Comparison of ENCODE assay signal across 23 cellular contexts in genomic region chr16:89145406-89146161, GRCh38. TPM values are rescaled to one million over a fixed set of nuclear protein-coding genes. Genes with fewer than 3 reads are reported as not detected.
A peak's percentile ranks its signal among the peaks of the same experiment; 100 is the strongest.
DNase-seq lines count a peak whose midpoint lies in the region; ATAC-seq, FAIRE-seq and TF ChIP-seq lines count a peak whose summit lies in the region.
"Had no signal": no experiment of that assay in that cellular context is flagged by ENCODE, and none has a peak within 500 bp of the region (broad histone marks: within the 10 kb centered on the region; RNA-seq: fewer than 3 reads in every experiment).

No MANE protein-coding gene starts in this region.

- no peaks in the 10 kb centered on the region for H3K9me3 ChIP-seq in BE2C
- H3K9me3 ChIP-seq in RWPE2 (ENCODE audit: severe bottlenecking): no peaks in the 10 kb centered on the region
- H3K9me3 ChIP-seq in HepG2 (ENCODE audit: low read length): peaks cover 5% of the 10 kb centered on the region; the same call in 1 of the 2 replicates
- H3K9me3 ChIP-seq in osteoblast (ENCODE audit: low read depth, low read length): no peaks in the 10 kb centered on the region

- BruUV-seq in HepG2 (replicated peaks; lab: Mats Ljungman, UMichigan): no TSS peak

- H3K27ac ChIP-seq in RWPE2 (ENCODE audit: poor library complexity, severe bottlenecking): no peak overlapping the region
- H3K27ac ChIP-seq in HepG2 (ENCODE audit: extremely low read length, insufficient read depth, low read length): no peak overlapping the region
- no peak overlapping the region for H3K27ac ChIP-seq in osteoblast (ENCODE audit: low read depth, low read length)
- H3K27ac ChIP-seq: BLaER1 treated with 17β-estradiol and CSF1 and Interleukin-3, amounts not matched to agents 10 nM and 100 nM; GM23248 had no signal

- in situ Hi-C loops in HepG2 (cut with HindIII; ENCODE audit: extremely low pct_ligation_motif_present, low pct_unique_long_range_greater_than_20kb): no loop called here

- TF ChIP-seq POLR2A in HepG2 (IDR thresholded peaks at IDR 0.05; ENCODE audit: insufficient read depth in 1 of 2, low read depth in 2 of 2, low read length in 2 of 2): no peak

- no peak for TF ChIP-seq RAD21 in HepG2 (CRISPR knock-in tag; IDR thresholded peaks at IDR 0.05)

- no peak for FAIRE-seq in HepG2 (lab: Jason Lieb, UNC)
- FAIRE-seq: D721Med, G401.6, GM12892, H54 had no signal

- no peaks in the 10 kb centered on the region for H4K20me1 ChIP-seq in HepG2 (ENCODE audit: insufficient read depth, low read length)
- H4K20me1 ChIP-seq in osteoblast (ENCODE audit: insufficient read depth, low read length): peaks cover 9% of the 10 kb centered on the region

- DNase-seq in BE2C (peak; percentile 7), RWPE2 (ENCODE audit: low spot score) (peak; percentile 67), HepG2 (ENCODE audit: low spot score) (no peak), osteoblast (ENCODE audit: insufficient read length, low spot score, missing footprints) (peak; percentile 54), COLO829 (ENCODE audit: low spot score) (no peak), putamen (ENCODE audit: low spot score) (no peak)
- DNase-seq in stimulated activated CD4-positive, alpha-beta T cell treated with anti-CD3 and anti-CD28 coated beads, Interleukin-2, amount 100 ng/mL, for 48 hours: no peak
- DNase-seq: 8988T; AML-193; CD4-positive, alpha-beta memory T cell; COR-L47; DMS153; DMS79 treated with DMSO at 0.1 percent for 48 hours; EL; GM23248 had no signal

- CTCF ChIA-PET in HepG2 (lab: Yijun Ruan, JAX; ENCODE audit: low intra/inter-chr PET ratio, low total read pairs): no interaction called here

- ATAC-seq in RWPE2 (ENCODE audit: low read depth): no peak
- ATAC-seq in HepG2: no peak
- ATAC-seq in GM18520 (IDR thresholded peaks at IDR 0.05; ENCODE audit: unreplicated experiment): no peak
- ATAC-seq: HCT116 had no signal

- TF ChIP-seq EP300 in HepG2 (IDR thresholded peaks at IDR 0.05; ENCODE audit: low read depth in 2 of 2, low read length in 2 of 2) (no peak), HepG2 (CRISPR knock-in tag; IDR thresholded peaks at IDR 0.05; ENCODE audit: borderline replicate concordance) (no peak)

- intact Hi-C loops in HepG2 (cut with micrococcal nuclease; ENCODE audit: unreplicated experiment): no loop called here

- H3K27me3 ChIP-seq in BE2C (no peaks in the 10 kb centered on the region), RWPE2 (ENCODE audit: insufficient read depth, poor library complexity, severe bottlenecking) (no peaks in the 10 kb centered on the region), HepG2 (ENCODE audit: control insufficient read depth in 1 of 2, insufficient read depth in 2 of 2, low read length in 2 of 2) (no peaks in the 10 kb centered on the region), osteoblast (ENCODE audit: insufficient read depth, low read length) (no peaks in the 10 kb centered on the region)
- H3K27me3 ChIP-seq: BLaER1 treated with 17β-estradiol and CSF1 and Interleukin-3, amounts not matched to agents 10 nM and 100 nM had no signal

- H3K4me2 ChIP-seq in HepG2 (ENCODE audit: low read depth, low read length): no peak overlapping the region
- no peak overlapping the region for H3K4me2 ChIP-seq in osteoblast (ENCODE audit: insufficient read depth, low read length)
- H3K4me2 ChIP-seq: BLaER1 treated with 17β-estradiol and CSF1 and Interleukin-3, amounts not matched to agents 10 nM and 100 nM had no signal

- TF ChIP-seq CTCF in BE2C (IDR thresholded peaks at IDR 0.05; ENCODE audit: low read depth, low read length): no peak
- TF ChIP-seq CTCF in RWPE2 (IDR thresholded peaks at IDR 0.05; ENCODE audit: poor library complexity, severe bottlenecking): no peak
- TF ChIP-seq CTCF in HepG2 (CRISPR knock-in tag; IDR thresholded peaks at IDR 0.05): no peak
- TF ChIP-seq CTCF in osteoblast (IDR thresholded peaks at IDR 0.05; ENCODE audit: extremely low read depth, low read depth, low read length): no peak

- no peak overlapping the region for H3K9ac ChIP-seq in HepG2 (ENCODE audit: insufficient read depth, low read depth, low read length)
- H3K9ac ChIP-seq: BLaER1 treated with 17β-estradiol and CSF1 and Interleukin-3, amounts not matched to agents 10 nM and 100 nM; GM23248 had no signal

- POLR2A ChIA-PET in HepG2 (lab: Yijun Ruan, JAX): no interaction called here

- 97% methylated on average over 13 of the region's 25 CpGs for WGBS in HepG2 (ENCODE audit: low lambda C conversion rate)

- H3K79me2 ChIP-seq in HepG2 (ENCODE audit: insufficient read depth, low read length): no peaks in the 10 kb centered on the region
- H3K79me2 ChIP-seq in osteoblast (ENCODE audit: insufficient read depth, low read length): no peaks in the 10 kb centered on the region

- H3K36me3 ChIP-seq in BE2C (peaks cover 25% of the 10 kb centered on the region), RWPE2 (ENCODE audit: low read depth) (peaks cover 24% of the 10 kb centered on the region), HepG2 (replicated peaks in 1 of 2; ENCODE audit: control insufficient read depth in 1 of 2, insufficient read depth in 2 of 2, low read length in 2 of 2) (peaks cover 10 to 34% of the 10 kb centered on the region in 2 experiments; a peak in 4 of 5 replicates), osteoblast (ENCODE audit: insufficient read depth, low read length) (peaks cover 21% of the 10 kb centered on the region)

- H2AFZ ChIP-seq in HepG2 (ENCODE audit: low read length) (no peak overlapping the region), osteoblast (ENCODE audit: low read length) (no peak overlapping the region)
- H2AFZ ChIP-seq: GM23248 had no signal

- H3K4me1 ChIP-seq in BE2C (peaks cover 6% of the 10 kb centered on the region), RWPE2 (ENCODE audit: insufficient read depth, poor library complexity, severe bottlenecking) (peaks cover 4% of the 10 kb centered on the region), HepG2 (ENCODE audit: insufficient read depth, low read length) (no peaks in the 10 kb centered on the region), osteoblast (ENCODE audit: insufficient read depth, low read length) (no peaks in the 10 kb centered on the region)

- H3K4me3 ChIP-seq in BE2C (ENCODE audit: low read depth, low read length) (no peak overlapping the region), RWPE2 (ENCODE audit: severe bottlenecking) (no peak overlapping the region), HepG2 (replicated peaks in 1 of 3; ENCODE audit: insufficient read depth in 1 of 3, low read depth in 2 of 3, low read length in 3 of 3) (no peak overlapping the region), osteoblast (ENCODE audit: insufficient read depth, low read length) (no peak overlapping the region)
- H3K4me3 ChIP-seq: GM23248 had no signal

RNA-seq across cellular contexts. Expression of gene CDH15, which starts 26.0 kb away (rescaled TPM):
- polyA plus RNA-seq in BE2C (2012; ENCODE audit: insufficient read depth, insufficient read length, low read depth): not detected
- total RNA-seq in HepG2 (2016; rRNA removed; fragmentation: Illumina TruSeq; extraction: Trizol) (1.4 and 2.2 TPM in 2 replicates), osteoblast (1.5 and 2.2 TPM in 2 replicates)
- 2.8 and 2.9 TPM in 2 replicates for total RNA-seq in HepG2 (2016; cell fraction: cytosol; rRNA removed; fragmentation: Illumina TruSeq; extraction: Trizol; ENCODE audit: low read depth)
- total RNA-seq in HepG2 (2016; cell fraction: insoluble cytoplasmic fraction; rRNA removed; fragmentation: Illumina TruSeq; extraction: Trizol): 1.4 and 2.2 TPM in 2 replicates
- total RNA-seq in HepG2 (2016; cell fraction: membrane; rRNA removed; fragmentation: Illumina TruSeq; extraction: Trizol): 3.6 and 3.7 TPM in 2 replicates
- 1.6 and 1.8 TPM in 2 replicates for total RNA-seq in HepG2 (2016; cell fraction: nucleus; rRNA removed; fragmentation: Illumina TruSeq; extraction: Trizol)
- polyA plus RNA-seq in HepG2 (2011; rRNA removed): 0.69 and 0.74 TPM in 2 replicates
- 0.37 and 1.2 TPM in 2 replicates for polyA plus RNA-seq in HepG2 (2011; cell fraction: cytosol; rRNA removed)
- polyA plus RNA-seq in HepG2 (2011; cell fraction: nucleus; rRNA removed): 1.6 and 2.1 TPM in 2 replicates
- polyA plus RNA-seq in HepG2 (2012): 0.61 and 0.90 TPM in 2 replicates
- polyA plus RNA-seq in HepG2 (2016; cell fraction: cytosol; fragmentation: Illumina TruSeq; extraction: Trizol; ENCODE audit: low read depth): 3.5 and 3.8 TPM in 2 replicates
- 1.7 and 2.3 TPM in 2 replicates for polyA plus RNA-seq in HepG2 (2016; cell fraction: insoluble cytoplasmic fraction; fragmentation: Illumina TruSeq; extraction: Trizol; ENCODE audit: low read depth)
- 3.3 and 4.1 TPM in 2 replicates for polyA plus RNA-seq in HepG2 (2016; cell fraction: membrane; fragmentation: Illumina TruSeq; extraction: Trizol; ENCODE audit: low read depth)
- 3.3 and 3.4 TPM in 2 replicates for polyA plus RNA-seq in HepG2 (2016; cell fraction: nucleus; fragmentation: Illumina TruSeq; extraction: Trizol; ENCODE audit: insufficient read depth, low read depth)
- 0.62 TPM in 1 of 2 replicates, not detected in the other for polyA minus RNA-seq in HepG2 (2011; rRNA and poly(A)+ RNA removed; ENCODE audit: low replicate concordance)
- polyA minus RNA-seq in HepG2 (2011; cell fraction: cytosol; rRNA and poly(A)+ RNA removed): 0.40 and 0.62 TPM in 2 replicates
- polyA minus RNA-seq in HepG2 (2011; cell fraction: nucleus; rRNA and poly(A)+ RNA removed): 0.39 TPM in 1 of 2 replicates, not detected in the other
- total RNA-seq: CD4-positive, alpha-beta memory T cell; GM23248 had no signal
- polyA plus RNA-seq: CD4-positive, alpha-beta memory T cell; IgD-negative memory B cell had no signal

RNA-seq across cellular contexts. Expression of gene ACSF3, which starts 51.9 kb away (rescaled TPM):
- polyA plus RNA-seq in BE2C (2012; ENCODE audit: insufficient read depth, insufficient read length, low read depth): 27.6 TPM
- 23.5 and 30.6 TPM in 2 replicates for total RNA-seq in HepG2 (2016; rRNA removed; fragmentation: Illumina TruSeq; extraction: Trizol)
- total RNA-seq in HepG2 (2016; cell fraction: cytosol; rRNA removed; fragmentation: Illumina TruSeq; extraction: Trizol; ENCODE audit: low read depth): 13.8 and 14.5 TPM in 2 replicates
- 22.1 and 29.1 TPM in 2 replicates for total RNA-seq in HepG2 (2016; cell fraction: insoluble cytoplasmic fraction; rRNA removed; fragmentation: Illumina TruSeq; extraction: Trizol)
- 23.0 and 24.3 TPM in 2 replicates for total RNA-seq in HepG2 (2016; cell fraction: membrane; rRNA removed; fragmentation: Illumina TruSeq; extraction: Trizol)
- 19.3 and 21.6 TPM in 2 replicates for total RNA-seq in HepG2 (2016; cell fraction: nucleus; rRNA removed; fragmentation: Illumina TruSeq; extraction: Trizol)
- polyA plus RNA-seq in HepG2 (2011; rRNA removed): 14.9 and 16.5 TPM in 2 replicates
- 11.3 and 15.5 TPM in 2 replicates for polyA plus RNA-seq in HepG2 (2011; cell fraction: cytosol; rRNA removed)
- 31.3 and 34.0 TPM in 2 replicates for polyA plus RNA-seq in HepG2 (2011; cell fraction: nucleus; rRNA removed)
- 16.6 and 17.2 TPM in 2 replicates for polyA plus RNA-seq in HepG2 (2012)
- 6.9 and 9.7 TPM in 2 replicates for polyA plus RNA-seq in HepG2 (2016; cell fraction: cytosol; fragmentation: Illumina TruSeq; extraction: Trizol; ENCODE audit: low read depth)
- 21.8 and 22.0 TPM in 2 replicates for polyA plus RNA-seq in HepG2 (2016; cell fraction: insoluble cytoplasmic fraction; fragmentation: Illumina TruSeq; extraction: Trizol; ENCODE audit: low read depth)
- polyA plus RNA-seq in HepG2 (2016; cell fraction: membrane; fragmentation: Illumina TruSeq; extraction: Trizol; ENCODE audit: low read depth): 11.2 and 13.0 TPM in 2 replicates
- polyA plus RNA-seq in HepG2 (2016; cell fraction: nucleus; fragmentation: Illumina TruSeq; extraction: Trizol; ENCODE audit: insufficient read depth, low read depth): 37.2 and 38.9 TPM in 2 replicates
- 46.7 and 47.0 TPM in 2 replicates for polyA minus RNA-seq in HepG2 (2011; rRNA and poly(A)+ RNA removed; ENCODE audit: low replicate concordance)
- 22.4 and 32.0 TPM in 2 replicates for polyA minus RNA-seq in HepG2 (2011; cell fraction: cytosol; rRNA and poly(A)+ RNA removed)
- 35.9 and 36.8 TPM in 2 replicates for polyA minus RNA-seq in HepG2 (2011; cell fraction: nucleus; rRNA and poly(A)+ RNA removed)
- total RNA-seq in osteoblast: 25.6 and 29.3 TPM in 2 replicates

RNA-seq across cellular contexts. Expression of gene SLC22A31, which starts 54.8 kb away (rescaled TPM):
- not detected for polyA plus RNA-seq in BE2C (2012; ENCODE audit: insufficient read depth, insufficient read length, low read depth)
- total RNA-seq in HepG2 (2016; rRNA removed; fragmentation: Illumina TruSeq; extraction: Trizol): 20.6 and 83.3 TPM in 2 replicates
- total RNA-seq in HepG2 (2016; cell fraction: cytosol; rRNA removed; fragmentation: Illumina TruSeq; extraction: Trizol; ENCODE audit: low read depth): 22.4 and 22.9 TPM in 2 replicates
- 17.9 and 83.9 TPM in 2 replicates for total RNA-seq in HepG2 (2016; cell fraction: insoluble cytoplasmic fraction; rRNA removed; fragmentation: Illumina TruSeq; extraction: Trizol)
- total RNA-seq in HepG2 (2016; cell fraction: membrane; rRNA removed; fragmentation: Illumina TruSeq; extraction: Trizol): 38.1 and 39.2 TPM in 2 replicates
- total RNA-seq in HepG2 (2016; cell fraction: nucleus; rRNA removed; fragmentation: Illumina TruSeq; extraction: Trizol): 88.9 and 114 TPM in 2 replicates
- polyA plus RNA-seq in HepG2 (2011; rRNA removed): 67.3 and 98.2 TPM in 2 replicates
- 27.2 and 52.1 TPM in 2 replicates for polyA plus RNA-seq in HepG2 (2011; cell fraction: cytosol; rRNA removed)
- polyA plus RNA-seq in HepG2 (2011; cell fraction: nucleus; rRNA removed): 1,312 and 1,533 TPM in 2 replicates
- polyA plus RNA-seq in HepG2 (2012): 45.8 and 48.2 TPM in 2 replicates
- 27.4 and 28.3 TPM in 2 replicates for polyA plus RNA-seq in HepG2 (2016; cell fraction: cytosol; fragmentation: Illumina TruSeq; extraction: Trizol; ENCODE audit: low read depth)
- polyA plus RNA-seq in HepG2 (2016; cell fraction: insoluble cytoplasmic fraction; fragmentation: Illumina TruSeq; extraction: Trizol; ENCODE audit: low read depth): 23.8 and 26.1 TPM in 2 replicates
- 29.3 and 31.7 TPM in 2 replicates for polyA plus RNA-seq in HepG2 (2016; cell fraction: membrane; fragmentation: Illumina TruSeq; extraction: Trizol; ENCODE audit: low read depth)
- polyA plus RNA-seq in HepG2 (2016; cell fraction: nucleus; fragmentation: Illumina TruSeq; extraction: Trizol; ENCODE audit: insufficient read depth, low read depth): 322 and 325 TPM in 2 replicates
- 51.6 TPM in 1 of 2 replicates, not detected in the other for polyA minus RNA-seq in HepG2 (2011; rRNA and poly(A)+ RNA removed; ENCODE audit: low replicate concordance)
- polyA minus RNA-seq in HepG2 (2011; cell fraction: cytosol; rRNA and poly(A)+ RNA removed): 17.1 and 21.0 TPM in 2 replicates
- 89.4 and 90.8 TPM in 2 replicates for polyA minus RNA-seq in HepG2 (2011; cell fraction: nucleus; rRNA and poly(A)+ RNA removed)
- total RNA-seq in osteoblast: not detected in 2 replicates
- total RNA-seq: GM23248 had no signal
- polyA plus RNA-seq: GM23248, IgD-negative memory B cell had no signal

Comparison
In these comparisons a context has a peak if more than half of its experiments do, and no peak if none do; other contexts are left out.
1. DNase-seq: peak in BE2C (single experiment), RWPE2 (single experiment) and osteoblast (single experiment); none in HepG2 (single experiment), COLO829 (single experiment), putamen (single experiment) and stimulated activated CD4-positive, alpha-beta T cell treated with anti-CD3 and anti-CD28 coated beads, Interleukin-2, amount 100 ng/mL, for 48 hours (0 of 2).
2. RNA of gene SLC22A31, which starts 54.8 kb away (total RNA-seq): 17.9 to 114 TPM in HepG2; not detected in osteoblast; every median in the first group is over 10 times any median in the second.